In the genomic region with DNA sequence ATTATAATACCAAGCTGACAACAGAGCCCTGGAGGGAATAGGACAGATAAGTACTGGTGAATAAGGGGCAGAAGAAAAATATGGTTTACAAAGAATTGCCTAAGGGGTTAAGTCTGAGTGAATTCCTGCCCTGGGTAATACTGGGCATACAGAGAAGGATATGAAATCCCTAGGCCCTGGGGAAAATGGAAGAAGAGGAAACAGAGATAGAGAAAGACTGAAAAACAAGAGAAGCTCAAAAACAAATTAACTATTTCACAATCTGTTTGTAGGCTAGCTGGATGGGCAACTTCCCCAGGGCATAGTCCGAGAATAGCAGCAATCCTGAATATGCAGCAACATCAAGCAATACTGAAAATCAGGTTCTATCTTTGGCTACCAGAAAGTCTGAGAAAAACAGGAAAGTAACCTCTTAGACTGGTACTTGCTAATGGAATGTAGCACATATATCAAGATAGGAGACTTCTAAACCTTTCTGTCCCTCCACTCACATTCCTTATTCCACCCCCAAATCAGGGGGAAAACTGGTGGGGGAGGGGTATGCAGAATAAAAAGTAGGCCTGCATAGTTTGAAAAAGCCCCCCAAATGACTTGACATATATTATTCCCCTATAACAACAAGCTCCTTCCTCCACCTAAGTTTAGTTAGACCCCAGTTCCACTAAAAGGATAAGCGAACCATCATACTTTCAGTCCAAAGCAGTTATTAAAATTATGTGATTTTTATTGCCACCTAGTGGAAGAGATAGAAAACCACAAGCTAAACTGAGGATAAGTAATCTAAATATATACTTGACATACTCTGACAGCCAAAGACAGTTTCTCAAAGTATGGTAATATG, we compare ENCODE assay signal across 9 cellular contexts. TPM values are rescaled to one million over a fixed set of nuclear protein-coding genes. Genes with fewer than 3 reads are reported as not detected.
A peak's percentile ranks its signal among the peaks of the same experiment; 100 is the strongest.
DNase-seq lines count a peak whose midpoint lies in the region; ATAC-seq, FAIRE-seq and TF ChIP-seq lines count a peak whose summit lies in the region.
"Had no signal": no experiment of that assay in that cellular context is flagged by ENCODE, and none has a peak within 500 bp of the region (broad histone marks: within the 10 kb centered on the region; RNA-seq: fewer than 3 reads in every experiment).

No MANE protein-coding gene starts in this region.

- no peak for TF ChIP-seq POLR2A in body of pancreas (IDR thresholded peaks at IDR 0.05)
- no peak for TF ChIP-seq POLR2A in suprapubic skin (IDR thresholded peaks at IDR 0.05)

- TF ChIP-seq EP300 in suprapubic skin (IDR thresholded peaks at IDR 0.05): no peak

- H3K4me1 ChIP-seq in body of pancreas (peaks cover 14% of the 10 kb centered on the region), kidney (ENCODE audit: control insufficient read depth in 1 of 2, insufficient read depth in 1 of 2, low read depth in 1 of 2, low read length in 2 of 2) (peaks cover 4 to 7% of the 10 kb centered on the region in 2 donors), suprapubic skin (peaks cover 16% of the 10 kb centered on the region)

- TF ChIP-seq CTCF in 22Rv1 (IDR thresholded peaks at IDR 0.05) (peak; percentile 79), GM12874 (IDR thresholded peaks at IDR 0.05; ENCODE audit: insufficient read depth, low read depth, low read length) (peak; percentile 21; the same call in 1 of the 2 replicates), body of pancreas (IDR thresholded peaks at IDR 0.05) (peak in 6 of 7 experiments; percentile 42 to 73 (median 65)), kidney (IDR thresholded peaks at IDR 0.05; ENCODE audit: borderline replicate concordance, extremely low read depth, insufficient read depth) (peak; percentile 67), suprapubic skin (IDR thresholded peaks at IDR 0.05) (peak; percentile 55 to 69)

- H3K4me3 ChIP-seq in body of pancreas (no peak overlapping the region), kidney (ENCODE audit: low read length in 2 of 2) (peak overlapping the region; percentile 18 to 41), suprapubic skin (no peak overlapping the region)

- ATAC-seq in body of pancreas: peak; percentile 60

- H3K27me3 ChIP-seq in body of pancreas: no peaks in the 10 kb centered on the region
- H3K27me3 ChIP-seq in suprapubic skin: no peaks in the 10 kb centered on the region

- peak; percentile 48 for DNase-seq in NCI-H2227 (lab: John Stamatoyannopoulos, UW; ENCODE audit: unreplicated experiment)
- no peak for DNase-seq in body of pancreas
- no peak for DNase-seq in kidney
- no peak for DNase-seq in suprapubic skin (ENCODE audit: low spot score in 2 of 2)
- no peak for DNase-seq in activated CD4-positive, CD25-positive, alpha-beta regulatory T cell treated with anti-CD3 and anti-CD28 coated beads, Interleukin-2, amount 50 U/mL, for 72 hours
- DNase-seq in substantia nigra (lab: John Stamatoyannopoulos, UW): no peak

- H3K27ac ChIP-seq in 22Rv1: peak overlapping the region; percentile 37
- H3K27ac ChIP-seq in body of pancreas: no peak overlapping the region
- H3K27ac ChIP-seq in kidney (ENCODE audit: low read depth in 2 of 2, low read length in 2 of 2): no peak overlapping the region
- peak overlapping the region; percentile 22 for H3K27ac ChIP-seq in suprapubic skin
- no peak overlapping the region for H3K27ac ChIP-seq in substantia nigra (ENCODE audit: low read depth, low read length, poor library complexity, severe bottlenecking)

- peaks cover 0 to 2% of the 10 kb centered on the region in 2 donors for H3K36me3 ChIP-seq in body of pancreas (replicated peaks in 1 of 2; ENCODE audit: insufficient read depth in 1 of 2, low read depth in 2 of 2)
- no peaks in the 10 kb centered on the region for H3K36me3 ChIP-seq in kidney (ENCODE audit: control insufficient read depth in 1 of 2, insufficient read depth in 2 of 2, low read length in 2 of 2)
- H3K36me3 ChIP-seq in suprapubic skin: no peaks in the 10 kb centered on the region

- intact Hi-C loops in body of pancreas (cut with DNase I): loop anchor here (10.0 kb wide), 1 partner anchor 267 kb away; no protein-coding TSS in a partner anchor
- intact Hi-C loops in kidney (cut with DNase I): loop anchor here (10.0 kb wide), 1 partner anchor 367 kb away; no protein-coding TSS in a partner anchor

- H3K9me3 ChIP-seq in body of pancreas (no peaks in the 10 kb centered on the region), kidney (ENCODE audit: control insufficient read depth in 1 of 2, low read length in 2 of 2) (no peaks in the 10 kb centered on the region), suprapubic skin (no peaks in the 10 kb centered on the region)

- H3K9ac ChIP-seq in kidney (ENCODE audit: low read length in 2 of 2): peak overlapping the region in 1 of 2 donors; percentile 41

- WGBS in body of pancreas, 2 donors: 29% methylated on average over 2 of the region's 2 CpGs
- WGBS in suprapubic skin: 50% methylated on average over 2 of the region's 2 CpGs

- peak; percentile 95 for FAIRE-seq in kidney (lab: Jason Lieb, UNC)

RNA-seq across cellular contexts. Expression of gene SLC38A9, which starts 20.6 kb away (rescaled TPM):
- total RNA-seq in body of pancreas (10 to 100 TPM; 33.5 to 43.8 TPM), kidney (24.8 TPM), suprapubic skin (10 to 100 TPM; 13.9 to 52.6 (median 19.7) TPM)
- polyA plus RNA-seq in kidney (ENCODE audit: insufficient read depth, low read depth, low replicate concordance): 5.8 TPM

RNA-seq across cellular contexts. Expression of gene DDX4, which starts 46.4 kb away (rescaled TPM):
- total RNA-seq in body of pancreas (not detected), kidney (not detected), suprapubic skin (not detected)
- polyA plus RNA-seq in kidney (ENCODE audit: insufficient read depth, low read depth, low replicate concordance): not detected
- total RNA-seq: activated naive CD4-positive, alpha-beta T cell treated with anti-CD3 and anti-CD28 coated beads, Interleukin-2, amount 50 U/mL, for 72 hours had no signal

Comparison
In these comparisons a context has a peak if more than half of its experiments do, and no peak if none do; other contexts are left out.
1. H3K27ac ChIP-seq: peak in 22Rv1 (single experiment) and suprapubic skin (single experiment); none in body of pancreas (0 of 4), kidney (0 of 2) and substantia nigra (single experiment).
2. CTCF ChIP-seq: peak in every context shown above with its lines; median percentile 79 in 22Rv1; 67 in kidney; 65 in body of pancreas; 62 in suprapubic skin; 21 in GM12874.
3. H3K4me3 ChIP-seq: peak in kidney (2 of 2); none in body of pancreas (0 of 2) and suprapubic skin (single experiment).